Comparison of ENCODE assay signal across 19 cellular contexts in genomic region chr9:93308158-93308602, GRCh38.
DNase-seq lines count a peak whose midpoint lies in the region; ATAC-seq and TF ChIP-seq lines count a peak whose summit lies in the region.
"Had no signal": no experiment of that assay in that cellular context is flagged by ENCODE, and none has a peak within 500 bp of the region (broad histone marks: within the 10 kb centered on the region; RNA-seq: fewer than 3 reads in every experiment).

No MANE protein-coding gene starts in this region.

- H3K36me3 ChIP-seq in colonic mucosa, result no peaks in the 10 kb centered on the region

- intact Hi-C loops in Right ventricle myocardium inferior (cut with DNase I), result loop anchor here (10.0 kb wide), 1 partner anchor 257 kb away; no protein-coding TSS in a partner anchor
- intact Hi-C loops in cardiac septum (cut with DNase I), result loop anchor here (10.0 kb wide), 1 partner anchor 257 kb away; no protein-coding TSS in a partner anchor
- intact Hi-C loops in left colon (cut with DNase I, micrococcal nuclease), result loop anchor here in 1 of 2 donors (10.0 kb wide), 1 partner anchor 143 kb away; no protein-coding TSS in a partner anchor
- intact Hi-C loops in sciatic nerve (cut with DNase I), result loop anchor here (10.0 kb wide), 1 partner anchor 193 kb away; no protein-coding TSS in a partner anchor
- intact Hi-C loops in colonic mucosa (cut with DNase I), result no loop called here

- H3K4me3 ChIP-seq in colonic mucosa, result no peak overlapping the region
- H3K4me3 ChIP-seq: A549, GM12878, PC-9 had no signal

- no peak for TF ChIP-seq CTCF in colonic mucosa (IDR thresholded peaks at IDR 0.05)

- H3K9me3 ChIP-seq in colonic mucosa, result no peaks in the 10 kb centered on the region
- H3K9me3 ChIP-seq: A549 had no signal

- no peaks in the 10 kb centered on the region for H3K27me3 ChIP-seq in colonic mucosa

- peaks cover 11% of the 10 kb centered on the region for H3K4me1 ChIP-seq in colonic mucosa

- no peak overlapping the region for H3K27ac ChIP-seq in colonic mucosa
- H3K27ac ChIP-seq: A549, PC-9 had no signal

- ATAC-seq in Right ventricle myocardium inferior, result no peak
- no peak for ATAC-seq in left colon
- no peak for ATAC-seq in sciatic nerve
- ATAC-seq in GM21786 (IDR thresholded peaks at IDR 0.05; ENCODE audit: unreplicated experiment), result no peak
- ATAC-seq in GM21360 (IDR thresholded peaks at IDR 0.05; ENCODE audit: unreplicated experiment), result no peak
- ATAC-seq: A549, GM12878 had no signal

- no peak overlapping the region for H3K9ac ChIP-seq in colonic mucosa (ENCODE audit: low read depth in 2 of 2, low read length in 2 of 2)

- peak; percentile 59 for DNase-seq in Right ventricle myocardium inferior (ENCODE audit: missing footprints)
- no peak for DNase-seq in cardiac septum (ENCODE audit: low spot score)
- DNase-seq in left colon, result peak; percentile 2 to 17
- peak; percentile 42 for DNase-seq in sciatic nerve (ENCODE audit: low spot score)
- DNase-seq in iPS-NIHi11 (ENCODE audit: low spot score), result no peak
- DNase-seq in colonic mucosa, result no peak
- DNase-seq: C1 segment of cervical spinal cord, GDM1, HFFc6, KG1, NCI-H1436, NCI-H2081, NCI-H510A, NCI-H774, PC-9 had no signal

Comparison
In these comparisons a context has a peak if more than half of its experiments do, and no peak if none do; other contexts are left out.
1. DNase-seq: peak in Right ventricle myocardium inferior (single experiment), left colon (2 of 2) and sciatic nerve (single experiment); none in cardiac septum (single experiment), iPS-NIHi11 (single experiment) and colonic mucosa (single experiment).